17 cellular contexts compared by ENCODE assay signal in genomic region chr6:70225052-70225451, GRCh38.
"Had no signal": no experiment of that assay in that cellular context is flagged by ENCODE, and none has a peak within 500 bp of the region (broad histone marks: within the 10 kb centered on the region; RNA-seq: fewer than 3 reads in every experiment).

No MANE protein-coding gene starts in this region.

- ATAC-seq: activated CD8-positive, alpha-beta memory T cell treated with anti-CD3 and anti-CD28 coated beads, Interleukin-2, amount 10 ng/mL, durations not matched to agents 7 days and 5 days; activated naive CD4-positive, alpha-beta T cell treated with anti-CD3 and anti-CD28 coated beads, Interleukin-2, amount 50 U/mL, for 72 hours; left colon; natural killer cell treated with Interleukin-12 subunit alpha and Interleukin-12 subunit beta and Interleukin-15 and Interleukin-18, amount 100 ng/mL, for 72 hours; stimulated activated naive CD8-positive, alpha-beta T cell treated with anti-CD3 and anti-CD28 coated beads, Interleukin-15, amount 100 ng/mL, for 72 hours had no signal

- H3K4me1 Mint-ChIP-seq: activated CD8-positive, alpha-beta memory T cell treated with anti-CD3 and anti-CD28 coated beads, Interleukin-2, amount 10 ng/mL, durations not matched to agents 7 days and 5 days; endodermal cell; stimulated activated naive CD8-positive, alpha-beta T cell treated with anti-CD3 and anti-CD28 coated beads, Interleukin-15, amount 100 ng/mL, for 72 hours had no signal

- H3K9me3 Mint-ChIP-seq: activated naive CD4-positive, alpha-beta T cell treated with anti-CD3 and anti-CD28 coated beads, Interleukin-2, amount 50 U/mL, for 72 hours; activated T-cell treated with anti-CD3 and anti-CD28 coated beads, Interleukin-2, amount 50 U/mL, for 24 hours; endodermal cell; natural killer cell treated with Interleukin-12 subunit alpha and Interleukin-12 subunit beta and Interleukin-15 and Interleukin-18, amount 100 ng/mL, for 72 hours; stimulated activated naive CD8-positive, alpha-beta T cell treated with anti-CD3 and anti-CD28 coated beads, Interleukin-15, amount 100 ng/mL, for 72 hours had no signal

- H3K27ac Mint-ChIP-seq: activated CD8-positive, alpha-beta memory T cell treated with anti-CD3 and anti-CD28 coated beads, Interleukin-2, amount 10 ng/mL, durations not matched to agents 7 days and 5 days; activated naive CD4-positive, alpha-beta T cell treated with anti-CD3 and anti-CD28 coated beads, Interleukin-2, amount 50 U/mL, for 72 hours; activated T-cell treated with anti-CD3 and anti-CD28 coated beads, Interleukin-2, amount 50 U/mL, for 24 hours; endodermal cell; natural killer cell treated with Interleukin-12 subunit alpha and Interleukin-12 subunit beta and Interleukin-15 and Interleukin-18, amount 100 ng/mL, for 72 hours; stimulated activated naive CD8-positive, alpha-beta T cell treated with anti-CD3 and anti-CD28 coated beads, Interleukin-15, amount 100 ng/mL, for 72 hours had no signal

- DNase-seq: activated CD4-positive, alpha-beta T cell treated with anti-CD3 and anti-CD28 coated beads for 1 hour; activated CD4-positive, alpha-beta T cell treated with anti-CD3 and anti-CD28 coated beads, Interleukin-2, amount 50 U/mL, for 48 hours; activated CD8-positive, alpha-beta memory T cell treated with anti-CD3 and anti-CD28 coated beads, Interleukin-2, amount 10 ng/mL, durations not matched to agents 7 days and 5 days; activated effector memory CD4-positive, alpha-beta T cell treated with Interleukin-2 at 50 U/mL for 16 hours; activated T-cell treated with anti-CD3 and anti-CD28 coated beads, Interleukin-2, amount 50 U/mL, for 24 hours; amniotic stem cell; dermis blood vessel endothelial cell; endodermal cell; erythroblast; left colon; mammary epithelial cell; stimulated activated CD4-positive, alpha-beta T cell treated with anti-CD3 and anti-CD28 coated beads, Interleukin-15, amount 100 ng/mL, for 24 hours; stimulated activated CD4-positive, alpha-beta T cell treated with anti-CD3 and anti-CD28 coated beads, Interleukin-4, amount 100 ng/mL, for 4 hours; stimulated activated naive CD8-positive, alpha-beta T cell treated with anti-CD3 and anti-CD28 coated beads, Interleukin-15, amount 100 ng/mL, for 72 hours had no signal

- H3K27me3 Mint-ChIP-seq: brain had no signal

- H3K4me3 Mint-ChIP-seq: activated CD8-positive, alpha-beta memory T cell treated with anti-CD3 and anti-CD28 coated beads, Interleukin-2, amount 10 ng/mL, durations not matched to agents 7 days and 5 days; activated T-cell treated with anti-CD3 and anti-CD28 coated beads, Interleukin-2, amount 50 U/mL, for 24 hours; brain; endodermal cell; natural killer cell treated with Interleukin-12 subunit alpha and Interleukin-12 subunit beta and Interleukin-15 and Interleukin-18, amount 100 ng/mL, for 72 hours; stimulated activated naive CD8-positive, alpha-beta T cell treated with anti-CD3 and anti-CD28 coated beads, Interleukin-15, amount 100 ng/mL, for 72 hours had no signal

- H3K36me3 Mint-ChIP-seq: activated CD8-positive, alpha-beta memory T cell treated with anti-CD3 and anti-CD28 coated beads, Interleukin-2, amount 10 ng/mL, durations not matched to agents 7 days and 5 days; activated naive CD4-positive, alpha-beta T cell treated with anti-CD3 and anti-CD28 coated beads, Interleukin-2, amount 50 U/mL, for 72 hours; brain; natural killer cell treated with Interleukin-12 subunit alpha and Interleukin-12 subunit beta and Interleukin-15 and Interleukin-18, amount 100 ng/mL, for 72 hours had no signal
